Comparison of ENCODE assay signal across 24 cellular contexts in the genomic region with DNA sequence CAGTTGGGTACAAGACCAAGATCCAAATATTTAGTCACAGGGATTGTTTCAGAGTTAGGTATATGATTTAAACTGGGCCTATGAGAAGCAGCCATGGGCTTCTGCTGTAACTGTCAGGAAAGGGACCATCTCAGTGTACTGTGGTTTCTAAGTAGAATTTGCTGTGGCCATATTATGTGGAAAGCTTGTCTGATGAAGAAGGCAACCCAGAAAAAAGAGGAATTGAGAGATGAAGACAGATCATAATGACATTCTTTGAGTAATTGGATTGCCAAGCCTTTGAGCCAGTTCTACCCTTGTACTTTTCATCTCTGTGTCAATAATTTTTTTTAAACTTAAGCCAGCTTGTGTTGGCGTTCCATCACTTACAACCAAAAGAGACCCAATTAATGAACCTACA.
A peak's percentile ranks its signal among the peaks of the same experiment; 100 is the strongest.
DNase-seq lines count a peak whose midpoint lies in the region; ATAC-seq lines count a peak whose summit lies in the region.
"Had no signal": no experiment of that assay in that cellular context is flagged by ENCODE, and none has a peak within 500 bp of the region (broad histone marks: within the 10 kb centered on the region; RNA-seq: fewer than 3 reads in every experiment).

No MANE protein-coding gene starts in this region.

- no peaks in the 10 kb centered on the region for H3K4me1 Mint-ChIP-seq in stimulated activated memory B cell treated with anti-CD40 and anti-IgM and Interleukin-4, amounts not matched to agents 10 μg/mL and 1 μg/mL and 100 μg/mL, for 72 hours
- H3K4me1 Mint-ChIP-seq in effector memory CD8-positive, alpha-beta T cell (ENCODE audit: low read depth in 2 of 2), result no peaks in the 10 kb centered on the region
- H3K4me1 Mint-ChIP-seq: IgD-negative memory B cell had no signal

- no peak for DNase-seq in effector memory CD8-positive, alpha-beta T cell
- DNase-seq: ACHN; C1 segment of cervical spinal cord; DMS79; GM23248; Karpas-422; MG63; NCI-H1105; NCI-H2081; NCI-H2171 treated with DMSO at 0.1 percent for 48 hours; NCI-H446 treated with DMSO at 0.1 percent for 48 hours; NCI-H69; NK-92 treated with Interleukin-12 subunit alpha and Interleukin-12 subunit beta, amount 100 ng/mL, for 24 hours; OCI-M1; SHP77; T1000 had no signal

- no peaks in the 10 kb centered on the region for H3K27me3 Mint-ChIP-seq in stimulated activated memory B cell treated with anti-CD40 and anti-IgM and Interleukin-4, amounts not matched to agents 10 μg/mL and 1 μg/mL and 100 μg/mL, for 72 hours
- no peaks in the 10 kb centered on the region for H3K27me3 Mint-ChIP-seq in effector memory CD8-positive, alpha-beta T cell
- H3K27me3 Mint-ChIP-seq: IgD-negative memory B cell had no signal

- H3K9me3 Mint-ChIP-seq in stimulated activated memory B cell treated with anti-CD40 and anti-IgM and Interleukin-4, amounts not matched to agents 10 μg/mL and 1 μg/mL and 100 μg/mL, for 72 hours, result peaks cover 20% of the 10 kb centered on the region
- H3K9me3 Mint-ChIP-seq in effector memory CD8-positive, alpha-beta T cell, result peaks cover 8 to 15% of the 10 kb centered on the region in 2 donors

- H3K4me3 Mint-ChIP-seq in stimulated activated memory B cell treated with anti-CD40 and anti-IgM and Interleukin-4, amounts not matched to agents 10 μg/mL and 1 μg/mL and 100 μg/mL, for 72 hours, result no peak overlapping the region
- H3K4me3 Mint-ChIP-seq in effector memory CD8-positive, alpha-beta T cell, result no peak overlapping the region
- H3K4me3 Mint-ChIP-seq: IgD-negative memory B cell had no signal

- no peak overlapping the region for H3K27ac Mint-ChIP-seq in stimulated activated memory B cell treated with anti-CD40 and anti-IgM and Interleukin-4, amounts not matched to agents 10 μg/mL and 1 μg/mL and 100 μg/mL, for 72 hours
- H3K27ac Mint-ChIP-seq in effector memory CD8-positive, alpha-beta T cell, result no peak overlapping the region
- H3K27ac Mint-ChIP-seq: IgD-negative memory B cell had no signal

- H3K36me3 Mint-ChIP-seq in stimulated activated memory B cell treated with anti-CD40 and anti-IgM and Interleukin-4, amounts not matched to agents 10 μg/mL and 1 μg/mL and 100 μg/mL, for 72 hours, result no peaks in the 10 kb centered on the region
- H3K36me3 Mint-ChIP-seq in effector memory CD8-positive, alpha-beta T cell (ENCODE audit: insufficient read depth), result no peaks in the 10 kb centered on the region
- H3K36me3 Mint-ChIP-seq: IgD-negative memory B cell had no signal

- ATAC-seq in GM18508 (IDR thresholded peaks at IDR 0.05; ENCODE audit: insufficient read depth, unreplicated experiment), result peak; percentile 52
- ATAC-seq in GM18868 (IDR thresholded peaks at IDR 0.05; ENCODE audit: unreplicated experiment), result peak; percentile 66
- ATAC-seq in HG03442 (IDR thresholded peaks at IDR 0.05; ENCODE audit: unreplicated experiment), result peak; percentile 54
- ATAC-seq in stimulated activated memory B cell treated with anti-CD40 and anti-IgM and Interleukin-4, amounts not matched to agents 10 μg/mL and 1 μg/mL and 100 μg/mL, for 72 hours, result peak; percentile 50
- no peak for ATAC-seq in effector memory CD8-positive, alpha-beta T cell (replicated peaks)
- ATAC-seq in HG03457 (IDR thresholded peaks at IDR 0.05; ENCODE audit: unreplicated experiment), result no peak
- no peak for ATAC-seq in HG02678 (IDR thresholded peaks at IDR 0.05; ENCODE audit: unreplicated experiment)
- ATAC-seq: SK-N-SH treated with all-trans-retinoic acid at 6 μM for 48 hours had no signal

Comparison
In these comparisons a context has a peak if more than half of its experiments do, and no peak if none do; other contexts are left out.
1. ATAC-seq: peak in GM18508 (single experiment), GM18868 (single experiment), HG03442 (single experiment) and stimulated activated memory B cell treated with anti-CD40 and anti-IgM and Interleukin-4, amounts not matched to agents 10 μg/mL and 1 μg/mL and 100 μg/mL, for 72 hours (single experiment); none in effector memory CD8-positive, alpha-beta T cell (single experiment), HG03457 (single experiment) and HG02678 (single experiment).